1 cellular context compared by ENCODE assay signal in genomic region chr1:23562138-23562819, GRCh38.
A peak's percentile ranks its signal among the peaks of the same experiment; 100 is the strongest.
TF ChIP-seq lines count a peak whose summit lies in the region.

No MANE protein-coding gene starts in this region.

TF ChIP-seq in K562, 482 proteins besides CTCF, POLR2A, EP300 and RAD21 (continued from another document and continues in another):
- TF ChIP-seq TFAP4 (CRISPR knock-in tag; IDR thresholded peaks at IDR 0.05; ENCODE audit: borderline replicate concordance) = peak; percentile 98
- no peak for TF ChIP-seq THRA (IDR thresholded peaks at IDR 0.05)
- TF ChIP-seq ARNT (IDR thresholded peaks at IDR 0.05) = no peak; a peak in 1 of 4 replicates
- no peak for TF ChIP-seq CHD2 (IDR thresholded peaks at IDR 0.05; ENCODE audit: low read depth, low read length)
- TF ChIP-seq NCOA2 (IDR thresholded peaks at IDR 0.05; ENCODE audit: partially characterized antibody in 2 of 2) = no peak
- no peak for TF ChIP-seq FOS (IDR thresholded peaks at IDR 0.05; ENCODE audit: extremely low read depth, insufficient read length)
- no peak for TF ChIP-seq ESRRB (CRISPR knock-in tag; IDR thresholded peaks at IDR 0.05; ENCODE audit: borderline replicate concordance)
- no peak for TF ChIP-seq SIRT6 (IDR thresholded peaks at IDR 0.05; ENCODE audit: low read depth, low read length)
- peak; percentile 52; the same call in 1 of the 2 replicates for TF ChIP-seq CGGBP1 (CRISPR knock-in tag; IDR thresholded peaks at IDR 0.05)
- no peak for TF ChIP-seq POLR2AphosphoS2 (IDR thresholded peaks at IDR 0.05; ENCODE audit: low read length)
- no peak for TF ChIP-seq ZBTB34 (CRISPR knock-in tag; IDR thresholded peaks at IDR 0.05)
- no peak for TF ChIP-seq HIVEP1 (CRISPR knock-in tag; IDR thresholded peaks at IDR 0.05)
- 0 out of 4 replicates have a peak, but pooled peaks of 1 of the 2 experiments have one; percentile 48 for TF ChIP-seq ZMIZ1 (IDR thresholded peaks at IDR 0.05; ENCODE audit: low read depth in 2 of 2, low read length in 2 of 2)
- peak; percentile 53 for TF ChIP-seq POLR2B (IDR thresholded peaks at IDR 0.05; ENCODE audit: low read depth, partially characterized antibody)
- peak; percentile 77 for TF ChIP-seq LEF1 (IDR thresholded peaks at IDR 0.05)
- no peak for TF ChIP-seq FOXJ3 (CRISPR knock-in tag; IDR thresholded peaks at IDR 0.05)
- no peak for TF ChIP-seq HMG20A (CRISPR knock-in tag; conservative IDR thresholded peaks at IDR 0.05)
- TF ChIP-seq ZBTB40 (IDR thresholded peaks at IDR 0.05) = peak; percentile 69; the same call in 1 of the 2 replicates
- no peak for TF ChIP-seq ZBTB40 (CRISPR knock-in tag; IDR thresholded peaks at IDR 0.05)
- no peak for TF ChIP-seq ZC3H8 (IDR thresholded peaks at IDR 0.05)
- peak; percentile 31; the same call in 1 of the 2 replicates for TF ChIP-seq ZBTB7A (IDR thresholded peaks at IDR 0.05; ENCODE audit: borderline replicate concordance, control insufficient read depth, low read depth, low read length)
- TF ChIP-seq TAF15 (IDR thresholded peaks at IDR 0.05; ENCODE audit: low read depth, low read length) = no peak
- TF ChIP-seq EHMT2 (IDR thresholded peaks at IDR 0.05) = no peak
- no peak for TF ChIP-seq FOXP4 (CRISPR knock-in tag; IDR thresholded peaks at IDR 0.05; ENCODE audit: borderline replicate concordance)
- no peak for TF ChIP-seq DNMT1 (IDR thresholded peaks at IDR 0.05)
- TF ChIP-seq ZZZ3 (IDR thresholded peaks at IDR 0.05) = no peak
- no peak for TF ChIP-seq NR2F6 (CRISPR knock-in tag; IDR thresholded peaks at IDR 0.05)
- no peak for TF ChIP-seq PTTG1 (tag; IDR thresholded peaks at IDR 0.05; ENCODE audit: low read depth)
- TF ChIP-seq ARID2 (IDR thresholded peaks at IDR 0.05) = no peak
- TF ChIP-seq CREB5 (CRISPR knock-in tag; IDR thresholded peaks at IDR 0.05) = no peak
- no peak for TF ChIP-seq MITF (IDR thresholded peaks at IDR 0.05)
- no peak for TF ChIP-seq NFXL1 (CRISPR knock-in tag; IDR thresholded peaks at IDR 0.05)
- peak; percentile 29 for TF ChIP-seq MEIS2 (IDR thresholded peaks at IDR 0.05; ENCODE audit: partially characterized antibody)
- peak; percentile 55; the same call in 1 of the 2 replicates for TF ChIP-seq BMI1 (IDR thresholded peaks at IDR 0.05; ENCODE audit: low read length)
- TF ChIP-seq MAZ (CRISPR knock-in tag; conservative IDR thresholded peaks at IDR 0.05 in 1 of 2, IDR thresholded peaks at IDR 0.05 in 1 of 2) = peak in 1 of 2 experiments; percentile 53; a peak in 1 of 4 replicates
- peak; percentile 23; the same call in 1 of the 2 replicates for TF ChIP-seq TAL1 (IDR thresholded peaks at IDR 0.05)
- TF ChIP-seq ZNF436 (CRISPR knock-in tag; IDR thresholded peaks at IDR 0.05) = no peak
- no peak for TF ChIP-seq MED1 (CRISPR knock-in tag; IDR thresholded peaks at IDR 0.05; ENCODE audit: borderline replicate concordance)
- no peak for TF ChIP-seq CHD1 (IDR thresholded peaks at IDR 0.05; ENCODE audit: low read length)
- TF ChIP-seq HMG20B (CRISPR knock-in tag; IDR thresholded peaks at IDR 0.05) = no peak
- TF ChIP-seq SNAPC5 (CRISPR knock-in tag; IDR thresholded peaks at IDR 0.05) = no peak
